ENCODE assay signal across 16 cellular contexts in genomic region chr20:278607-279571, GRCh38. TPM values are rescaled to one million over a fixed set of nuclear protein-coding genes. Genes with fewer than 3 reads are reported as not detected.
DNase-seq lines count a peak whose midpoint lies in the region; ATAC-seq and TF ChIP-seq lines count a peak whose summit lies in the region.
"Had no signal": no experiment of that assay in that cellular context is flagged by ENCODE, and none has a peak within 500 bp of the region (broad histone marks: within the 10 kb centered on the region; RNA-seq: fewer than 3 reads in every experiment).

No MANE protein-coding gene starts in this region.

- no peaks in the 10 kb centered on the region for H3K9me3 ChIP-seq in right atrium auricular region
- no peaks in the 10 kb centered on the region for H3K9me3 ChIP-seq in right lobe of liver
- no peaks in the 10 kb centered on the region for H3K9me3 ChIP-seq in aorta (ENCODE audit: control insufficient read depth, low read length)

- H3K27ac ChIP-seq in right atrium auricular region: no peak overlapping the region
- H3K27ac ChIP-seq in right lobe of liver: no peak overlapping the region
- no peak overlapping the region for H3K27ac ChIP-seq in aorta (ENCODE audit: low read depth in 1 of 2, low read length in 2 of 2)

- ATAC-seq in Right ventricle myocardium superior (ENCODE audit: poor library complexity) (peak; percentile 59), right lobe of liver (peak in 3 of 4 donors; percentile 28 to 61 (median 49)), aorta (ENCODE audit: low FRiP score) (peak; percentile 73), HG03565 (IDR thresholded peaks at IDR 0.05; ENCODE audit: unreplicated experiment) (no peak)

- intact Hi-C loops in Right ventricle myocardium superior (cut with DNase I) (loop anchor here (10.0 kb wide), 1 partner anchor 46 kb away; the partner anchor contains the start of gene SOX12), right lobe of liver (cut with DNase I) (loop anchor here in 1 of 2 donors (10.0 kb wide), 1 partner anchor 64 kb away; no protein-coding TSS in a partner anchor), aorta (cut with DNase I) (no loop called here)

- H3K4me1 ChIP-seq in right atrium auricular region: no peaks in the 10 kb centered on the region
- H3K4me1 ChIP-seq in right lobe of liver: no peaks in the 10 kb centered on the region
- H3K4me1 ChIP-seq in aorta (ENCODE audit: control insufficient read depth in 1 of 2, insufficient read depth in 2 of 2, low read length in 2 of 2): no peaks in the 10 kb centered on the region

- WGBS in right lobe of liver (ENCODE audit: insufficient coverage, low coverage, low lambda C conversion rate, missing lambda C conversion rate): 82% methylated on average over 49 of the region's 88 CpGs
- 52 to 58% methylated on average over 46 to 83 of the region's 88 CpGs for WGBS in aorta, 2 donors

- DNase-seq in Right ventricle myocardium superior: peak; percentile 68
- no peak for DNase-seq in right atrium auricular region (ENCODE audit: low spot score)
- no peak for DNase-seq in fibroblast of the aortic adventitia (ENCODE audit: low read depth)
- DNase-seq in right lobe of liver: peak in 2 of 3 donors; percentile 34 to 36
- DNase-seq in aorta: peak in 1 of 2 donors; percentile 81
- no peak for DNase-seq in activated CD8-positive, alpha-beta memory T cell treated with anti-CD3 and anti-CD28 coated beads, Interleukin-2, amount 50 U/mL, for 4 hours
- DNase-seq in activated T-cell treated with anti-CD3 and anti-CD28 coated beads for 4 hours: no peak
- DNase-seq: ACHN; activated CD4-positive, alpha-beta T cell treated with anti-CD3 and anti-CD28 coated beads for 1 hour; activated naive CD4-positive, alpha-beta T cell treated with anti-CD3 and anti-CD28 coated beads for 36 hours; DND-41; effector CD8-positive, alpha-beta T cell; NCI-H1417 treated with DMSO at 0.1 percent for 48 hours; stimulated activated CD4-positive, alpha-beta T cell treated with anti-CD3 and anti-CD28 coated beads, Interleukin-2, amount 100 ng/mL, for 48 hours had no signal

- H3K36me3 ChIP-seq in right atrium auricular region (peaks cover 6% of the 10 kb centered on the region), right lobe of liver (no peaks in the 10 kb centered on the region), aorta (ENCODE audit: control insufficient read depth in 1 of 2, insufficient read depth in 2 of 2, low read length in 1 of 2) (peaks cover 0 to 3% of the 10 kb centered on the region in 2 donors)

- no peaks in the 10 kb centered on the region for H3K27me3 ChIP-seq in right atrium auricular region
- no peaks in the 10 kb centered on the region for H3K27me3 ChIP-seq in right lobe of liver
- H3K27me3 ChIP-seq in aorta (ENCODE audit: control insufficient read depth in 1 of 2, insufficient read depth in 2 of 2, low read length in 1 of 2): no peaks in the 10 kb centered on the region

- TF ChIP-seq CTCF in right atrium auricular region (IDR thresholded peaks at IDR 0.05): no peak
- no peak for TF ChIP-seq CTCF in fibroblast of the aortic adventitia (IDR thresholded peaks at IDR 0.05; ENCODE audit: insufficient read depth, low read length)
- peak in 1 of 4 donors; percentile 5 for TF ChIP-seq CTCF in right lobe of liver (IDR thresholded peaks at IDR 0.05)

- no peak for TF ChIP-seq POLR2A in right lobe of liver (IDR thresholded peaks at IDR 0.05)

- H3K4me3 ChIP-seq in right atrium auricular region (no peak overlapping the region), fibroblast of the aortic adventitia (ENCODE audit: low read depth, low read length) (peak overlapping the region; percentile 17), right lobe of liver (no peak overlapping the region), aorta (ENCODE audit: low read length in 2 of 2) (no peak overlapping the region)

RNA-seq across cellular contexts. Expression of gene C20orf96, which starts 11.7 kb away (rescaled TPM):
- total RNA-seq in Right ventricle myocardium superior (4.6 TPM), right atrium auricular region (1 to 10 TPM; 2.4 to 3.4 TPM), fibroblast of the aortic adventitia (ENCODE audit: low replicate concordance) (0.98 and 2.4 TPM in 2 replicates), right lobe of liver (1 to 10 TPM in 4 of 6 experiments, under 1 TPM in 2; 0.62 to 2.5 (median 1.8) TPM), aorta (10 to 100 TPM in 1 of 2 donors, 1 to 10 TPM in 1; 4.6 to 11.1 TPM)
- 1 to 10 TPM; 5.3 to 5.6 TPM for polyA plus RNA-seq in aorta

RNA-seq across cellular contexts. Expression of gene ZCCHC3, which starts 18.5 kb away (rescaled TPM):
- total RNA-seq in Right ventricle myocardium superior (11.8 TPM), right atrium auricular region (10 to 100 TPM; 10.2 to 14.4 TPM), fibroblast of the aortic adventitia (ENCODE audit: low replicate concordance) (11.6 and 16.2 TPM in 2 replicates), right lobe of liver (1 to 10 TPM; 4.2 to 7.5 (median 5.9) TPM), aorta (10 to 100 TPM; 12.9 to 13.7 TPM)
- 1 to 10 TPM; 7.7 to 9.3 TPM for polyA plus RNA-seq in aorta

RNA-seq across cellular contexts. Expression of gene DEFB132, which starts 21.4 kb away (rescaled TPM):
- not detected for total RNA-seq in Right ventricle myocardium superior
- not detected for total RNA-seq in right atrium auricular region
- total RNA-seq in fibroblast of the aortic adventitia (ENCODE audit: low replicate concordance): not detected in 2 replicates
- total RNA-seq in right lobe of liver: under 1 TPM in 3 of 6 experiments, not detected in 3; 0.30 to 0.35 (median 0.31) TPM
- not detected for total RNA-seq in aorta
- polyA plus RNA-seq in aorta: not detected
- total RNA-seq: activated naive CD4-positive, alpha-beta T cell treated with anti-CD3 and anti-CD28 coated beads for 36 hours; SK-MEL-5 had no signal

RNA-seq across cellular contexts. Expression of gene SOX12, which starts 46.5 kb away (rescaled TPM):
- total RNA-seq in Right ventricle myocardium superior: 16.2 TPM
- 1 to 10 TPM; 5.3 TPM for total RNA-seq in right atrium auricular region
- total RNA-seq in fibroblast of the aortic adventitia (ENCODE audit: low replicate concordance): 7.7 and 15.9 TPM in 2 replicates
- total RNA-seq in right lobe of liver: 1 to 10 TPM; 3.6 to 6.4 (median 4.6) TPM
- total RNA-seq in aorta: 10 to 100 TPM in 1 of 2 donors, 1 to 10 TPM in 1; 6.1 to 12.5 TPM
- polyA plus RNA-seq in aorta: 1 to 10 TPM; 1.5 to 4.2 TPM

RNA-seq across cellular contexts. Expression of gene DEFB129, which starts 51.8 kb away (rescaled TPM):
- total RNA-seq in Right ventricle myocardium superior (not detected), right atrium auricular region (not detected), fibroblast of the aortic adventitia (ENCODE audit: low replicate concordance) (not detected in 2 replicates), right lobe of liver (not detected), aorta (not detected)
- polyA plus RNA-seq in aorta: not detected
- total RNA-seq: activated naive CD4-positive, alpha-beta T cell treated with anti-CD3 and anti-CD28 coated beads for 36 hours; SK-MEL-5 had no signal

Comparison
In these comparisons a context has a peak if more than half of its experiments do, and no peak if none do; other contexts are left out.
1. DNase-seq: peak in Right ventricle myocardium superior (single experiment) and right lobe of liver (2 of 3); none in right atrium auricular region (single experiment), fibroblast of the aortic adventitia (single experiment), activated CD8-positive, alpha-beta memory T cell treated with anti-CD3 and anti-CD28 coated beads, Interleukin-2, amount 50 U/mL, for 4 hours (single experiment) and activated T-cell treated with anti-CD3 and anti-CD28 coated beads for 4 hours (single experiment).